1 cellular context compared by ENCODE assay signal in genomic region chr4:6598127-6598526, GRCh38.
TF ChIP-seq lines count a peak whose summit lies in the region.

No MANE protein-coding gene starts in this region.

TF ChIP-seq in K562, 482 proteins besides CTCF, POLR2A, EP300 and RAD21:
- no peak for TF ChIP-seq ZNF212 (CRISPR knock-in tag; IDR thresholded peaks at IDR 0.05)
- TF ChIP-seq POU5F1 (IDR thresholded peaks at IDR 0.05; ENCODE audit: borderline replicate concordance, low read depth, low read length, partially characterized antibody) = no peak
- TF ChIP-seq ZKSCAN1 (IDR thresholded peaks at IDR 0.05; ENCODE audit: low read depth, low read length) = peak; percentile 77; the same call in 1 of the 2 replicates
